ENCODE assay signal across 11 cellular contexts in the genomic region with DNA sequence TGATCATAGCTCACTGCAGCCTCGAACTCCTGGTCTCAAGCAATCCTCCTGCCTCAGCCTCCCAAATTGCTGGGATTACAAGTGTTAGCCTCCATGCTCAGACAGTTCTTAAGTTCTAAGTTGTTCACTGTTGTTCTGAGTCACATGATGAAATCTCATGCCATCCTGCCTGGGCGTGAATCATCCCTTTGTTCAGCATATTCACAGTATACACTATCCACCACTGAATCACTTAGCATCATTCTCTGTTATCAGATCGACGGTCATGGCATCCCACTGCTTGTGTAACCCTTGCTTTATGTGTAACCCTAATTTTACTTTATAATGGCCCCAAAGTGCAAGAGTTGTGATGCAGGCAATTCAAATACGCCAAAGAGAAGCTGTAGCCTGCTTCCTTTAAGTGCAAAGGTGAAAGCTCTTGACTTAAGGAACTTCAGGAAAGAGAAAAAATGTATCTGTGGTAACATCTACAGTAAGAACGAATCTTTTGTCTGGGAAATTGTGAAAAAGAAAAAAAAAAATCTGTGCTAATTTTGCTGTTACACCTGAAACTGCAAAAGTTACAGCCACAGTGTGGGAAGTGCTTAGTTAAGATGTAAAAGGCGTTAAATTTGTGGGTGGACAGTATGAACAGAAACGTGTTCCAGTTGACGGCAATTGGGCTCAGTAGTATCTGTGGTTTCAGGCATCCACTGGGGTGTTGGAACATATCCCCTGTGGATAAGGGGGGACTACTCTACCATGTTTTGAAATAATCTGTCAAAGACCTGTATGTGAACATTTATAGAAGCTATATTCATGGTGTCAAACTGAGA.
DNase-seq lines count a peak whose midpoint lies in the region; FAIRE-seq and TF ChIP-seq lines count a peak whose summit lies in the region.
"Had no signal": no experiment of that assay in that cellular context is flagged by ENCODE, and none has a peak within 500 bp of the region (broad histone marks: within the 10 kb centered on the region; RNA-seq: fewer than 3 reads in every experiment).

No MANE protein-coding gene starts in this region.

- intact Hi-C loops in activated naive CD4-positive, alpha-beta T cell treated with anti-CD3 and anti-CD28 coated beads for 36 hours (cut with micrococcal nuclease), result no loop called here
- intact Hi-C loops in PC-9 (cut with micrococcal nuclease; ENCODE audit: unreplicated experiment) (no loop called here), endothelial cell of umbilical vein (cut with micrococcal nuclease) (no loop called here), kidney (cut with DNase I) (no loop called here)

- peaks cover 6% of the 10 kb centered on the region for H3K27me3 Mint-ChIP-seq in activated naive CD4-positive, alpha-beta T cell treated with anti-CD3 and anti-CD28 coated beads for 36 hours (ENCODE audit: low read depth)
- H3K27me3 Mint-ChIP-seq in progenitor cell of endocrine pancreas, result no peaks in the 10 kb centered on the region

- FAIRE-seq in endothelial cell of umbilical vein (lab: Jason Lieb, UNC), result peak; percentile 77
- FAIRE-seq in kidney (lab: Jason Lieb, UNC), result no peak

- TF ChIP-seq POLR2A in endothelial cell of umbilical vein (IDR thresholded peaks at IDR 0.05; ENCODE audit: low read depth, low read length), result no peak

- no peaks in the 10 kb centered on the region for H3K9me1 ChIP-seq in endothelial cell of umbilical vein (replicated peaks; ENCODE audit: control insufficient read depth, extremely low read depth, insufficient read depth, low read length)

- dilution Hi-C loops in endothelial cell of umbilical vein (cut with MboI; ENCODE audit: extremely low pct_ligation_motif_present, low sequenced_read_pairs), result no loop called here

- H3K4me1 ChIP-seq in PC-9 (replicated peaks; ENCODE audit: insufficient read depth) (peaks cover 9% of the 10 kb centered on the region), endothelial cell of umbilical vein (ENCODE audit: control insufficient read depth, extremely low read depth, insufficient read depth, low read length) (peaks cover 3% of the 10 kb centered on the region), kidney (ENCODE audit: control insufficient read depth in 1 of 2, insufficient read depth in 1 of 2, low read depth in 1 of 2, low read length in 2 of 2) (no peaks in the 10 kb centered on the region)
- H3K4me1 ChIP-seq: body of pancreas had no signal

- DNase-seq in activated naive CD4-positive, alpha-beta T cell treated with anti-CD3 and anti-CD28 coated beads for 36 hours, result peak; percentile 20
- no peak for DNase-seq in activated naive CD4-positive, alpha-beta T cell treated with anti-CD3 and anti-CD28 coated beads, Interleukin-2, amount 50 U/mL, for 16 hours
- DNase-seq in PC-9 (peak; percentile 20 to 66), endothelial cell of umbilical vein (ENCODE audit: low read depth, low spot score) (peak; percentile 59), progenitor cell of endocrine pancreas (ENCODE audit: low spot score, unreplicated experiment) (no peak), kidney (no peak), HuH-7 (ENCODE audit: low spot score) (no peak), hippocampal formation (lab: John Stamatoyannopoulos, UW) (no peak)
- DNase-seq: body of pancreas, C1 segment of cervical spinal cord, ovary had no signal

- CTCF ChIA-PET in activated naive CD4-positive, alpha-beta T cell treated with anti-CD3 and anti-CD28 coated beads for 36 hours (lab: Charles Lee), result interaction anchor here (0.6 to 1.5 kb wide), 2 partner anchors 39 to 93 kb away, joined by 3 read pairs; no protein-coding TSS in a partner anchor
- CTCF ChIA-PET in PC-9 (lab: Charles Lee), result no interaction called here
- CTCF ChIA-PET in endothelial cell of umbilical vein (lab: Charles Lee), result interaction anchor here (1.1 to 1.8 kb wide), 2 partner anchors 17 to 20 kb away, joined by 4 to 6 read pairs; no protein-coding TSS in a partner anchor

- H3K9me3 Mint-ChIP-seq in activated naive CD4-positive, alpha-beta T cell treated with anti-CD3 and anti-CD28 coated beads for 36 hours, result no peaks in the 10 kb centered on the region
- H3K9me3 Mint-ChIP-seq in progenitor cell of endocrine pancreas (ENCODE audit: low read depth), result no peaks in the 10 kb centered on the region

- H3K27me3 ChIP-seq in PC-9 (ENCODE audit: insufficient read depth, low read depth) (no peaks in the 10 kb centered on the region), endothelial cell of umbilical vein (ENCODE audit: control insufficient read depth in 2 of 2, insufficient read depth in 2 of 2, low read length in 2 of 2) (peaks cover 0 to 2% of the 10 kb centered on the region in 2 experiments)
- H3K27me3 ChIP-seq: body of pancreas, ovary had no signal

- H3K9ac ChIP-seq in endothelial cell of umbilical vein (replicated peaks; ENCODE audit: extremely low read depth, insufficient read depth, low read length) (no peak overlapping the region), kidney (ENCODE audit: low read length in 2 of 2) (no peak overlapping the region)

- H3K4me2 ChIP-seq in PC-9 (no peak overlapping the region), endothelial cell of umbilical vein (ENCODE audit: insufficient read depth, low read length) (no peak overlapping the region)

- no peak overlapping the region for H3K4me3 Mint-ChIP-seq in activated naive CD4-positive, alpha-beta T cell treated with anti-CD3 and anti-CD28 coated beads for 36 hours
- H3K4me3 Mint-ChIP-seq in progenitor cell of endocrine pancreas (ENCODE audit: low read depth), result no peak overlapping the region

- TF ChIP-seq CTCF in PC-9 (conservative IDR thresholded peaks at IDR 0.05), result no peak
- TF ChIP-seq CTCF in endothelial cell of umbilical vein (IDR thresholded peaks at IDR 0.05; ENCODE audit: extremely low read depth in 1 of 2, insufficient read depth in 1 of 2, low read depth in 1 of 2, low read length in 2 of 2), result no peak
- no peak for TF ChIP-seq CTCF in progenitor cell of endocrine pancreas (IDR thresholded peaks at IDR 0.05; ENCODE audit: unreplicated experiment)
- TF ChIP-seq CTCF in kidney (IDR thresholded peaks at IDR 0.05; ENCODE audit: borderline replicate concordance, extremely low read depth, insufficient read depth), result no peak

- no peaks in the 10 kb centered on the region for H3K36me3 ChIP-seq in PC-9 (ENCODE audit: low read depth)
- H3K36me3 ChIP-seq in endothelial cell of umbilical vein (ENCODE audit: control insufficient read depth in 2 of 2, extremely low read depth in 1 of 2, insufficient read depth in 2 of 2, low read length in 2 of 2), result no peaks in the 10 kb centered on the region
- H3K36me3 ChIP-seq in kidney (ENCODE audit: control insufficient read depth in 1 of 2, insufficient read depth in 2 of 2, low read length in 2 of 2), result no peaks in the 10 kb centered on the region
- H3K36me3 ChIP-seq: ovary had no signal

- H3K27ac Mint-ChIP-seq in activated naive CD4-positive, alpha-beta T cell treated with anti-CD3 and anti-CD28 coated beads for 36 hours, result no peak overlapping the region
- H3K27ac Mint-ChIP-seq in progenitor cell of endocrine pancreas, result peak overlapping the region; percentile 20

- no peaks in the 10 kb centered on the region for H3F3A ChIP-seq in PC-9 (ENCODE audit: insufficient read depth, low read depth)

- peaks cover 2% of the 10 kb centered on the region for H3K36me3 Mint-ChIP-seq in activated naive CD4-positive, alpha-beta T cell treated with anti-CD3 and anti-CD28 coated beads for 36 hours (ENCODE audit: low read depth)
- H3K36me3 Mint-ChIP-seq in progenitor cell of endocrine pancreas (ENCODE audit: insufficient read depth), result peaks cover 2% of the 10 kb centered on the region

- H4K20me1 ChIP-seq in PC-9 (ENCODE audit: insufficient read depth), result no peaks in the 10 kb centered on the region; the same call in 1 of the 2 replicates
- H4K20me1 ChIP-seq in endothelial cell of umbilical vein (replicated peaks; ENCODE audit: control insufficient read depth, extremely low read depth, insufficient read depth, low read length), result no peaks in the 10 kb centered on the region

- no peaks in the 10 kb centered on the region for H3K9me2 ChIP-seq in PC-9 (ENCODE audit: insufficient read depth)

- no peaks in the 10 kb centered on the region for H3K4me1 Mint-ChIP-seq in activated naive CD4-positive, alpha-beta T cell treated with anti-CD3 and anti-CD28 coated beads for 36 hours (ENCODE audit: low read depth)
- no peaks in the 10 kb centered on the region for H3K4me1 Mint-ChIP-seq in progenitor cell of endocrine pancreas (ENCODE audit: low read depth)

- peak overlapping the region; percentile 66 for H3K27ac ChIP-seq in PC-9
- no peak overlapping the region for H3K27ac ChIP-seq in endothelial cell of umbilical vein (ENCODE audit: insufficient read depth, low read depth, low read length)
- H3K27ac ChIP-seq in kidney (ENCODE audit: low read depth in 2 of 2, low read length in 2 of 2), result no peak overlapping the region
- H3K27ac ChIP-seq: body of pancreas, ovary had no signal

- POLR2A ChIA-PET in PC-9 (lab: Charles Lee; ENCODE audit: unreplicated experiment), result interaction anchor here (0.7 kb wide), 2 partner anchors 21 to 68 kb away, joined by 3 to 10 read pairs; no protein-coding TSS in a partner anchor
- POLR2A ChIA-PET in endothelial cell of umbilical vein (lab: Charles Lee), result interaction anchor here (1.8 kb wide), 1 partner anchor 193 kb away, joined by 4 read pairs; the partner anchor contains the start of gene U2SURP

- BruUV-seq in PC-9 (replicated peaks; lab: Mats Ljungman, UMichigan) (no TSS peak), endothelial cell of umbilical vein (replicated peaks; lab: Mats Ljungman, UMichigan) (no TSS peak)

- H3K4me3 ChIP-seq in PC-9, result no peak overlapping the region
- no peak overlapping the region for H3K4me3 ChIP-seq in endothelial cell of umbilical vein (replicated peaks in 1 of 3; ENCODE audit: insufficient read depth in 1 of 3, low read depth in 1 of 3, low read length in 3 of 3)
- no peak overlapping the region for H3K4me3 ChIP-seq in kidney (ENCODE audit: low read length in 2 of 2)
- H3K4me3 ChIP-seq: body of pancreas, ovary had no signal

- H3K79me2 ChIP-seq in PC-9 (ENCODE audit: low read depth) (no peaks in the 10 kb centered on the region), endothelial cell of umbilical vein (ENCODE audit: control insufficient read depth, insufficient read depth, low read length) (no peaks in the 10 kb centered on the region)

- H3K9me3 ChIP-seq in PC-9 (ENCODE audit: insufficient read depth, low read depth) (no peaks in the 10 kb centered on the region), endothelial cell of umbilical vein (replicated peaks; ENCODE audit: control insufficient read depth, insufficient read depth, low read length) (no peaks in the 10 kb centered on the region), kidney (ENCODE audit: control insufficient read depth in 1 of 2, low read length in 2 of 2) (no peaks in the 10 kb centered on the region)
- H3K9me3 ChIP-seq: body of pancreas, ovary had no signal

- no peak overlapping the region for H2AFZ ChIP-seq in PC-9
- H2AFZ ChIP-seq in endothelial cell of umbilical vein (ENCODE audit: low read depth, low read length), result no peak overlapping the region

TF ChIP-seq in endothelial cell of umbilical vein, 7 proteins besides CTCF, POLR2A, EP300 and RAD21 (continues in another document):
- TF ChIP-seq, protein P1, sequence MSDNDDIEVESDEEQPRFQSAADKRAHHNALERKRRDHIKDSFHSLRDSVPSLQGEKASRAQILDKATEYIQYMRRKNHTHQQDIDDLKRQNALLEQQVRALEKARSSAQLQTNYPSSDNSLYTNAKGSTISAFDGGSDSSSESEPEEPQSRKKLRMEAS (IDR thresholded peaks at IDR 0.05; ENCODE audit: insufficient read depth, insufficient read length), result no peak
- TF ChIP-seq POLR2AphosphoS5 (IDR thresholded peaks at IDR 0.05; ENCODE audit: insufficient read depth, low read depth, low read length), result no peak

Comparison
In these comparisons a context has a peak if more than half of its experiments do, and no peak if none do; other contexts are left out.
1. DNase-seq: peak in activated naive CD4-positive, alpha-beta T cell treated with anti-CD3 and anti-CD28 coated beads for 36 hours (single experiment), PC-9 (2 of 2) and endothelial cell of umbilical vein (single experiment); none in activated naive CD4-positive, alpha-beta T cell treated with anti-CD3 and anti-CD28 coated beads, Interleukin-2, amount 50 U/mL, for 16 hours (single experiment), progenitor cell of endocrine pancreas (single experiment), kidney (single experiment), HuH-7 (single experiment) and hippocampal formation (0 of 2).